ENCODE assay signal across 16 cellular contexts in the genomic region with DNA sequence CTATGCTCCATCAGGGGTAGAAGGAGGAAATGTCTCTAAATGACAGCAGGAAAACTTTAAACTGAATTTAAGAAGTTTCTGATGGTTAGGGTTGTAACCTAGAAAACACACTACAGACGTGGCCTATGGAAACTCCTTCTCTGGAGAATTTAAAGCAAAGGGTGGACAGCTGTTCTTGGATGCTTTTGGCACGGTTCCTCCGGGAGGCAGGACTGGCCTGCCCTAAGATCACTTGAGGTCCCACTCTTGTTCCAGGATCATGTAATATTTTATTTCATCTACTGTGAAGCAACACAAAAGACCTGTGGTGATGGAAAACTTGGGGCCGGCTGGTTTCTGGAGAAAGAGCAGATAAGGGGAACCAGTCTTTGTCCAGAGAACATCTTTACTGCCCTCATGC.
"Had no signal": no experiment of that assay in that cellular context is flagged by ENCODE, and none has a peak within 500 bp of the region (broad histone marks: within the 10 kb centered on the region; RNA-seq: fewer than 3 reads in every experiment).

No MANE protein-coding gene starts in this region.

- H3K4me3 Mint-ChIP-seq: activated CD8-positive, alpha-beta T cell treated with anti-CD3 and anti-CD28 coated beads, Interleukin-2, amount 10 ng/mL, durations not matched to agents 7 days and 5 days; activated naive CD4-positive, alpha-beta T cell treated with anti-CD3 and anti-CD28 coated beads, Interleukin-2, amount 50 U/mL, for 24 hours; brain; immature natural killer cell; naive thymus-derived CD4-positive, alpha-beta T cell; neural progenitor cell; T-cell had no signal

- H3K4me3 ChIP-seq: left lung, neural progenitor cell had no signal

- H3K36me3 Mint-ChIP-seq: activated naive CD4-positive, alpha-beta T cell treated with anti-CD3 and anti-CD28 coated beads, Interleukin-2, amount 50 U/mL, for 24 hours; immature natural killer cell; naive thymus-derived CD4-positive, alpha-beta T cell; neural progenitor cell; T-cell had no signal

- H3K27ac Mint-ChIP-seq: activated CD8-positive, alpha-beta T cell treated with anti-CD3 and anti-CD28 coated beads, Interleukin-2, amount 10 ng/mL, durations not matched to agents 7 days and 5 days; activated naive CD4-positive, alpha-beta T cell treated with anti-CD3 and anti-CD28 coated beads, Interleukin-2, amount 50 U/mL, for 24 hours; immature natural killer cell; naive thymus-derived CD4-positive, alpha-beta T cell; neural progenitor cell; T-cell had no signal

- H3K36me3 ChIP-seq: left lung, neural progenitor cell had no signal

- H3K27me3 ChIP-seq: neural progenitor cell had no signal

- H3K9me3 ChIP-seq: left lung had no signal

- H3K27ac ChIP-seq: left lung, neural progenitor cell had no signal

- ATAC-seq: activated CD8-positive, alpha-beta T cell treated with anti-CD3 and anti-CD28 coated beads, Interleukin-2, amount 10 ng/mL, durations not matched to agents 7 days and 5 days; left lung; naive thymus-derived CD4-positive, alpha-beta T cell; T-cell had no signal

- H3K9me3 Mint-ChIP-seq: activated naive CD4-positive, alpha-beta T cell treated with anti-CD3 and anti-CD28 coated beads, Interleukin-2, amount 50 U/mL, for 24 hours; brain; immature natural killer cell; naive thymus-derived CD4-positive, alpha-beta T cell; neural progenitor cell; T-cell had no signal

- DNase-seq: activated CD4-positive, alpha-beta T cell treated with anti-CD3 and anti-CD28 coated beads for 1 hour; activated CD4-positive, alpha-beta T cell treated with anti-CD3 and anti-CD28 coated beads, Interleukin-2, amount 50 U/mL, for 1 hour; activated CD8-positive, alpha-beta T cell treated with anti-CD3 and anti-CD28 coated beads, Interleukin-2, amount 10 ng/mL, durations not matched to agents 7 days and 5 days; activated gamma-delta T cell treated with Interleukin-2 at 50 U/mL for 16 hours; anterior cingulate cortex; effector memory CD4-positive, alpha-beta T cell; immature natural killer cell; left lung; mammary epithelial cell; naive thymus-derived CD4-positive, alpha-beta T cell; stimulated activated CD4-positive, alpha-beta T cell treated with anti-CD3 and anti-CD28 coated beads, Interleukin-4, amount 100 ng/mL, for 24 hours; stimulated activated naive CD4-positive, alpha-beta T cell treated with Interleukin-2 at 50 U/mL for 16 hours; T-cell had no signal

- H3K4me1 Mint-ChIP-seq: immature natural killer cell had no signal
